Comparison of ENCODE assay signal across 8 cellular contexts in the genomic region with DNA sequence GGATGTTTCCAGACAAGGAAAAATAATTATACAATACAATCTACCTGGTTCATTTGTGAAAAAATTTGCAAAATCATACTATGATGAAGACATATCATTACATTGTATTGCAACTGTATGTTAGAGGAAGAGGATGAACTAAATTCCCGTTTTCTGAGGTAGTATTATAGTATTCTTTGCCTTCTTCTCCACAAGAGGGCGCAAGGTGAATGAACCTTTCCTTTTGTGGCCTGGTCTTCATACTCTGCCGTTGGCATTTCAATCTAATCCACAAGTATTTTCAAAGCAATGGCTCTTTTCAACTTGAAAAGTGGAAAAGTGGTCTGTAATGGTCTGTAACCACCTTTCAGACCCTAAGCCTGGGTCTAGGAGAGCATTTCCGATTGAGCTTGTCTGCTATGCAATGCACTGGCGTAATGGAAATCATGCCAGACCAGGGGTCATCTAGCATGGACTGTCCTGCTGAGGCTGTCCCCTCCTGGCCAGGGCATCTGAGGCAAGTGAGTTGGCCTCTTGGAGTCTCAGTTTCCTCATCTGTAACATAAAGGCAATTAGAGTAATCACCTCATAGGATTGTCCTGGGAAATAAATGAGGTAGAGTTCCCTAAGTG. TPM values are rescaled to one million over a fixed set of nuclear protein-coding genes. Genes with fewer than 3 reads are reported as not detected.
A peak's percentile ranks its signal among the peaks of the same experiment; 100 is the strongest.
DNase-seq lines count a peak whose midpoint lies in the region; ATAC-seq, FAIRE-seq and TF ChIP-seq lines count a peak whose summit lies in the region.

No MANE protein-coding gene starts in this region.

- intact Hi-C loops in activated CD8-positive, alpha-beta T cell treated with anti-CD3 and anti-CD28 coated beads for 36 hours (cut with micrococcal nuclease), result loop anchor here (10.0 kb wide), 1 partner anchor 877 kb away; no protein-coding TSS in a partner anchor

- no peaks in the 10 kb centered on the region for H3K36me3 ChIP-seq in neutrophil

- peaks cover 11% of the 10 kb centered on the region for H3K4me1 Mint-ChIP-seq in activated CD8-positive, alpha-beta T cell treated with anti-CD3 and anti-CD28 coated beads for 36 hours (ENCODE audit: low read depth)

- no peak overlapping the region for H3K27ac Mint-ChIP-seq in activated CD8-positive, alpha-beta T cell treated with anti-CD3 and anti-CD28 coated beads for 36 hours

- no peaks in the 10 kb centered on the region for H3K27me3 ChIP-seq in neutrophil

- peak; percentile 46 for DNase-seq in COLO829 (ENCODE audit: low spot score)
- peak; percentile 34 for DNase-seq in GM19239 (ENCODE audit: insufficient read length, low spot score)
- DNase-seq in HPDE6-E6E7 (ENCODE audit: extremely low spot score), result peak; percentile 21
- DNase-seq in NCI-H69 (lab: John Stamatoyannopoulos, UW), result peak; percentile 91
- DNase-seq in activated CD8-positive, alpha-beta T cell treated with anti-CD3 and anti-CD28 coated beads for 36 hours, result peak; percentile 59
- peak; percentile 62 for DNase-seq in fibroblast of the conjunctiva (ENCODE audit: low read depth)

- no peaks in the 10 kb centered on the region for H3K36me3 Mint-ChIP-seq in activated CD8-positive, alpha-beta T cell treated with anti-CD3 and anti-CD28 coated beads for 36 hours (ENCODE audit: low read depth)

- H3K4me3 ChIP-seq in neutrophil (ENCODE audit: low read depth in 1 of 2, low read length in 1 of 2), result no peak overlapping the region

- POLR2A ChIA-PET in activated CD8-positive, alpha-beta T cell treated with anti-CD3 and anti-CD28 coated beads for 36 hours (lab: Charles Lee), result no interaction called here

- ATAC-seq in activated CD8-positive, alpha-beta T cell treated with anti-CD3 and anti-CD28 coated beads for 36 hours, result peak; percentile 79
- no peak for ATAC-seq in HG03139 (IDR thresholded peaks at IDR 0.05; ENCODE audit: unreplicated experiment)

- no peaks in the 10 kb centered on the region for H3K9me3 Mint-ChIP-seq in activated CD8-positive, alpha-beta T cell treated with anti-CD3 and anti-CD28 coated beads for 36 hours

- H3K27ac ChIP-seq in neutrophil, result no peak overlapping the region

- no peak overlapping the region for H3K4me3 Mint-ChIP-seq in activated CD8-positive, alpha-beta T cell treated with anti-CD3 and anti-CD28 coated beads for 36 hours

- H3K4me1 ChIP-seq in neutrophil (ENCODE audit: control insufficient read depth in 1 of 2, insufficient read depth in 1 of 2, low read depth in 1 of 2, low read length in 1 of 2), result peaks cover 17 to 20% of the 10 kb centered on the region in 2 experiments

- peak; percentile 81 for TF ChIP-seq CTCF in activated CD8-positive, alpha-beta T cell treated with anti-CD3 and anti-CD28 coated beads for 36 hours (IDR thresholded peaks at IDR 0.05)
- peak; percentile 79 for TF ChIP-seq CTCF in neutrophil (IDR thresholded peaks at IDR 0.05)

- H3K9me3 ChIP-seq in neutrophil, result no peaks in the 10 kb centered on the region

- peak; percentile 94 for FAIRE-seq in GM19239 (lab: Jason Lieb, UNC)

- CTCF ChIA-PET in activated CD8-positive, alpha-beta T cell treated with anti-CD3 and anti-CD28 coated beads for 36 hours (lab: Charles Lee), result interaction anchor here (0.7 to 1.7 kb wide), 24 partner anchors 9 to 442 kb away, joined by 3 to 7 read pairs (median 3); a partner anchor contains a TSS

- H3K27me3 Mint-ChIP-seq in activated CD8-positive, alpha-beta T cell treated with anti-CD3 and anti-CD28 coated beads for 36 hours, result peaks cover 2% of the 10 kb centered on the region

RNA-seq across cellular contexts. Expression of a gene that starts 30.8 kb away (rescaled TPM):
- under 1 TPM; 0.38 TPM for total RNA-seq in activated CD8-positive, alpha-beta T cell treated with anti-CD3 and anti-CD28 coated beads for 36 hours

Comparison
In these comparisons a context has a peak if more than half of its experiments do, and no peak if none do; other contexts are left out.
1. DNase-seq: peak in every context shown above with its lines; median percentile 91 in NCI-H69; 62 in fibroblast of the conjunctiva; 59 in activated CD8-positive, alpha-beta T cell treated with anti-CD3 and anti-CD28 coated beads for 36 hours; 46 in COLO829; 34 in GM19239; 21 in HPDE6-E6E7.